In genomic region chr1:69213644-69214043, GRCh38 we compare ENCODE assay signal across 23 cellular contexts.
"Had no signal": no experiment of that assay in that cellular context is flagged by ENCODE, and none has a peak within 500 bp of the region (broad histone marks: within the 10 kb centered on the region; RNA-seq: fewer than 3 reads in every experiment).

No MANE protein-coding gene starts in this region.

- DNase-seq: stimulated activated CD4-positive, alpha-beta T cell treated with anti-CD3 and anti-CD28 coated beads, Interleukin-2, amount 100 ng/mL, for 48 hours; stimulated activated CD4-positive, alpha-beta T cell treated with anti-CD3 and anti-CD28 coated beads, Interleukin-4, amount 100 ng/mL, for 1 hour; stimulated activated CD4-positive, alpha-beta T cell treated with anti-CD3 and anti-CD28 coated beads, Interleukin-4, amount 100 ng/mL, for 24 hours; stimulated activated CD4-positive, alpha-beta T cell treated with anti-CD3 and anti-CD28 coated beads, Interleukin-4, amount 100 ng/mL, for 4 hours; stimulated activated CD8-positive, alpha-beta memory T cell treated with anti-CD3 and anti-CD28 coated beads, Interleukin-4, amount 100 ng/mL, for 48 hours; stimulated activated naive B cell treated with anti-CD40 and anti-IgM and Interleukin-4, amounts not matched to agents 10 μg/mL and 1 μg/mL and 100 μg/mL, for 72 hours; stimulated activated naive CD4-positive, alpha-beta T cell; stimulated activated naive CD4-positive, alpha-beta T cell treated with Interleukin-2 at 50 U/mL for 16 hours; stimulated activated naive CD8-positive, alpha-beta T cell treated with anti-CD3 and anti-CD28 coated beads, Interleukin-15, amount 100 ng/mL, for 72 hours; stimulated activated naive CD8-positive, alpha-beta T cell treated with anti-CD3 and anti-CD28 coated beads, Interleukin-15, Interleukin-2, amounts not matched to agents 100 U/mL and 50 U/mL, for 24 hours; stomach; substantia nigra; testis; thyroid gland; tibial artery; transverse colon; upper lobe of left lung; upper lobe of right lung; uterus had no signal

- H3K4me3 ChIP-seq: stomach, suprapubic skin, testis, thoracic aorta, thyroid gland, tibial artery, tibial nerve, transverse colon, upper lobe of left lung, upper lobe of right lung, uterus, vagina had no signal

- H3K36me3 ChIP-seq: stomach, suprapubic skin, thoracic aorta, thyroid gland, tibial artery, tibial nerve, transverse colon, upper lobe of left lung, upper lobe of right lung, uterus, vagina had no signal

- H3K9me3 ChIP-seq: stomach, suprapubic skin, testis, thoracic aorta, thyroid gland, tibial artery, tibial nerve, transverse colon, upper lobe of left lung, upper lobe of right lung, uterus, vagina had no signal

- H3K27ac ChIP-seq: stomach, suprapubic skin, testis, thoracic aorta, thyroid gland, tibial artery, tibial nerve, transverse colon, upper lobe of left lung, upper lobe of right lung, uterus, vagina had no signal

- H3K27me3 ChIP-seq: stomach, suprapubic skin, testis, thyroid gland, tibial artery, tibial nerve, transverse colon, upper lobe of left lung, upper lobe of right lung, uterus, vagina had no signal
